8 cellular contexts compared by ENCODE assay signal in genomic region chr12:119666900-119667576, GRCh38. TPM values are rescaled to one million over a fixed set of nuclear protein-coding genes. Genes with fewer than 3 reads are reported as not detected.
DNase-seq lines count a peak whose midpoint lies in the region; ATAC-seq, FAIRE-seq and TF ChIP-seq lines count a peak whose summit lies in the region.

No MANE protein-coding gene starts in this region.

- DNase-seq in H54 (ENCODE audit: insufficient read length, low spot score) (no peak), hepatocyte (ENCODE audit: low spot score) (no peak), T-helper 9 cell (no peak)

- H3K27me3 ChIP-seq in BLaER1 treated with 17β-estradiol and CSF1 and Interleukin-3, amounts not matched to agents 10 nM and 100 nM, result no peaks in the 10 kb centered on the region
- H3K27me3 ChIP-seq in hepatocyte (no peaks in the 10 kb centered on the region), subcutaneous abdominal adipose tissue (ENCODE audit: control insufficient read depth in 5 of 5, insufficient read depth in 4 of 5, low read length in 5 of 5) (no peaks in the 10 kb centered on the region)

- peak overlapping the region; percentile 81 to 97 (median 90) for H3K4me2 ChIP-seq in BLaER1 treated with 17β-estradiol and CSF1 and Interleukin-3, amounts not matched to agents 10 nM and 100 nM
- peak overlapping the region; percentile 74 for H3K4me2 ChIP-seq in hepatocyte

- no peak for TF ChIP-seq POLR2A in H54 (IDR thresholded peaks at IDR 0.05; ENCODE audit: low read depth, low read length)

- H2AFZ ChIP-seq in hepatocyte, result peak overlapping the region; percentile 46

- H3K36me3 ChIP-seq in BLaER1 treated with 17β-estradiol and CSF1 and Interleukin-3, amounts not matched to agents 10 nM and 100 nM, result peaks cover 17 to 27% (median 24%) of the 10 kb centered on the region in 11 experiments; a peak in 21 of 22 replicates
- H3K36me3 ChIP-seq in hepatocyte (replicated peaks; ENCODE audit: insufficient read depth, low read depth) (no peaks in the 10 kb centered on the region), subcutaneous abdominal adipose tissue (ENCODE audit: control insufficient read depth in 5 of 5, insufficient read depth in 5 of 5, low read length in 5 of 5) (peaks cover 2 to 10% (median 7%) of the 10 kb centered on the region in 5 donors)

- H3K27ac ChIP-seq in BLaER1 treated with 17β-estradiol and CSF1 and Interleukin-3, amounts not matched to agents 10 nM and 100 nM, result peak overlapping the region in 8 of 11 experiments; percentile 91 to 96 (median 94); a peak in 13 of 22 replicates
- H3K27ac ChIP-seq in hepatocyte (no peak overlapping the region), subcutaneous abdominal adipose tissue (ENCODE audit: low read depth, low read length) (peak overlapping the region; percentile 79)

- peaks cover 0 to 14% (median 0%) of the 10 kb centered on the region in 11 experiments; a peak in 7 of 22 replicates for H4K20me1 ChIP-seq in BLaER1 treated with 17β-estradiol and CSF1 and Interleukin-3, amounts not matched to agents 10 nM and 100 nM
- H4K20me1 ChIP-seq in hepatocyte (ENCODE audit: insufficient read depth, poor library complexity, severe bottlenecking), result no peaks in the 10 kb centered on the region

- H3K9ac ChIP-seq in BLaER1 treated with 17β-estradiol and CSF1 and Interleukin-3, amounts not matched to agents 10 nM and 100 nM, result peak overlapping the region; percentile 89 to 95 (median 93); a peak in 21 of 22 replicates
- H3K9ac ChIP-seq in subcutaneous abdominal adipose tissue (ENCODE audit: low read length in 5 of 5), result peak overlapping the region in 4 of 5 donors; percentile 68 to 97 (median 94)

- no peaks in the 10 kb centered on the region for H3K9me3 ChIP-seq in BLaER1 treated with 17β-estradiol and CSF1 and Interleukin-3, amounts not matched to agents 10 nM and 100 nM (replicated peaks in 1 of 11)
- H3K9me3 ChIP-seq in hepatocyte (ENCODE audit: low read depth), result no peaks in the 10 kb centered on the region
- no peaks in the 10 kb centered on the region for H3K9me3 ChIP-seq in subcutaneous abdominal adipose tissue (ENCODE audit: control insufficient read depth in 5 of 5, low read length in 5 of 5)

- H3K79me2 ChIP-seq in hepatocyte, result peaks cover 24% of the 10 kb centered on the region

- peaks cover 41 to 58% (median 47%) of the 10 kb centered on the region in 10 experiments for H3K4me1 ChIP-seq in BLaER1 treated with 17β-estradiol and CSF1 and Interleukin-3, amounts not matched to agents 10 nM and 100 nM
- H3K4me1 ChIP-seq in hepatocyte (ENCODE audit: insufficient read depth), result peaks cover 19% of the 10 kb centered on the region
- H3K4me1 ChIP-seq in subcutaneous abdominal adipose tissue (ENCODE audit: control insufficient read depth in 5 of 5, insufficient read depth in 5 of 5, low read length in 5 of 5), result peaks cover 5 to 50% (median 28%) of the 10 kb centered on the region in 5 donors

- no peak for TF ChIP-seq CTCF in WI38 (IDR thresholded peaks at IDR 0.05; ENCODE audit: low read depth, low read length)
- no peak for TF ChIP-seq CTCF in hepatocyte (IDR thresholded peaks at IDR 0.05; ENCODE audit: poor library complexity)

- WGBS in hepatocyte (ENCODE audit: low lambda C conversion rate, missing lambda C conversion rate), result 35% methylated on average over 9 of the region's 9 CpGs

- peak overlapping the region; percentile 83 to 97 (median 87) for H3K4me3 ChIP-seq in BLaER1 treated with 17β-estradiol and CSF1 and Interleukin-3, amounts not matched to agents 10 nM and 100 nM
- H3K4me3 ChIP-seq in WI38 (ENCODE audit: low read depth, low read length), result peak overlapping the region; percentile 99
- peak overlapping the region; percentile 2 for H3K4me3 ChIP-seq in hepatocyte
- peak overlapping the region; percentile 83 to 97 (median 95) for H3K4me3 ChIP-seq in subcutaneous abdominal adipose tissue (ENCODE audit: low read depth in 1 of 5, low read length in 5 of 5)

- peak; percentile 30 for FAIRE-seq in H54 (lab: Jason Lieb, UNC)

- H3K9me2 ChIP-seq in hepatocyte (replicated peaks; ENCODE audit: insufficient read depth), result no peaks in the 10 kb centered on the region

- ATAC-seq in HG03097 (IDR thresholded peaks at IDR 0.05; ENCODE audit: low FRiP score, unreplicated experiment) (no peak), GM21737 (IDR thresholded peaks at IDR 0.05; ENCODE audit: unreplicated experiment) (no peak)

RNA-seq across cellular contexts. Expression of gene PRKAB1, which starts 0.9 kb away (rescaled TPM):
- 25.2 and 32.3 TPM in 2 replicates for total RNA-seq in hepatocyte
- 37.7 and 41.1 TPM in 2 replicates for polyA plus RNA-seq in hepatocyte

Comparison
In these comparisons a context has a peak if more than half of its experiments do, and no peak if none do; other contexts are left out.
1. H3K4me3 ChIP-seq: peak in every context shown above with its lines; median percentile 99 in WI38; 95 in subcutaneous abdominal adipose tissue; 87 in BLaER1 treated with 17β-estradiol and CSF1 and Interleukin-3, amounts not matched to agents 10 nM and 100 nM; 2 in hepatocyte.